33 cellular contexts compared by ENCODE assay signal in the genomic region with DNA sequence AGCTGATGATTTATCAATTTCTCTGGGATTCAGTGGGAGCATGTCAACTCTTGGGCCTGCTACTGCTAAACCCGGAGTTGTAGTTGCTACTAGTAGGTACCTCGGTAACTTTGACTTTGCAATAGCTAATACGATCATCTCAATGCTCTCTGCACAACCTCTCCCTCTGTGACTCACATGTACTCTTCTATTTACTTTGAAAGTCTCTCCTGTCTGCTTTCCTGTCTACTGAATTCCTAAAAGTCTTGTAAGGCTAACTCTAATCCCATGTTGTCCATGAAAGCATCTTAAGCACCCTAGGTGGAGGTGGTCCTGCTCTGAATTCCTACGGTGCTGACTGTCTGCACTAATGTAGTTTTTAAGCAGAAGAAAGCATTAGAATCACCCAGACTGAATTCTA. TPM values are rescaled to one million over a fixed set of nuclear protein-coding genes. Genes with fewer than 3 reads are reported as not detected.
"Had no signal": no experiment of that assay in that cellular context is flagged by ENCODE, and none has a peak within 500 bp of the region (broad histone marks: within the 10 kb centered on the region; RNA-seq: fewer than 3 reads in every experiment).

No MANE protein-coding gene starts in this region.

- H3K27ac ChIP-seq: ascending aorta, body of pancreas, cardiac muscle cell, SJCRH30, WERI-Rb-1 had no signal

- H3K27me3 Mint-ChIP-seq: activated naive CD8-positive, alpha-beta T cell treated with anti-CD3 and anti-CD28 coated beads for 36 hours had no signal

- H3K4me3 ChIP-seq: ascending aorta, body of pancreas, cardiac muscle cell, SJCRH30 had no signal

- H3K36me3 ChIP-seq: ascending aorta, cardiac muscle cell, SJCRH30, WERI-Rb-1 had no signal

- H3K27ac Mint-ChIP-seq: activated CD4-positive, alpha-beta memory T cell treated with anti-CD3 and anti-CD28 coated beads, Interleukin-2, amount 10 ng/mL, durations not matched to agents 7 days and 5 days; activated CD4-positive, alpha-beta T cell treated with anti-CD3 and anti-CD28 coated beads for 36 hours; activated naive CD4-positive, alpha-beta T cell treated with anti-CD3 and anti-CD28 coated beads for 36 hours; activated naive CD8-positive, alpha-beta T cell treated with anti-CD3 and anti-CD28 coated beads for 36 hours; activated T-helper 17 cell treated with anti-CD3 and anti-CD28 coated beads, Interleukin-2, amount 50 U/mL, for 72 hours had no signal

- H3K9ac ChIP-seq: SK-N-SH had no signal

- H3K4me1 Mint-ChIP-seq: activated CD4-positive, alpha-beta memory T cell treated with anti-CD3 and anti-CD28 coated beads, Interleukin-2, amount 10 ng/mL, durations not matched to agents 7 days and 5 days; activated CD4-positive, alpha-beta T cell treated with anti-CD3 and anti-CD28 coated beads for 36 hours; activated T-helper 17 cell treated with anti-CD3 and anti-CD28 coated beads, Interleukin-2, amount 50 U/mL, for 72 hours had no signal

- H3K4me3 Mint-ChIP-seq: activated CD4-positive, alpha-beta memory T cell treated with anti-CD3 and anti-CD28 coated beads, Interleukin-2, amount 10 ng/mL, durations not matched to agents 7 days and 5 days; activated CD4-positive, alpha-beta T cell treated with anti-CD3 and anti-CD28 coated beads for 36 hours; activated naive CD4-positive, alpha-beta T cell treated with anti-CD3 and anti-CD28 coated beads for 36 hours; activated naive CD8-positive, alpha-beta T cell treated with anti-CD3 and anti-CD28 coated beads for 36 hours; activated T-helper 17 cell treated with anti-CD3 and anti-CD28 coated beads, Interleukin-2, amount 50 U/mL, for 72 hours had no signal

- H3K9me3 Mint-ChIP-seq: activated naive CD4-positive, alpha-beta T cell treated with anti-CD3 and anti-CD28 coated beads for 36 hours; activated naive CD8-positive, alpha-beta T cell treated with anti-CD3 and anti-CD28 coated beads for 36 hours; activated T-helper 17 cell treated with anti-CD3 and anti-CD28 coated beads, Interleukin-2, amount 50 U/mL, for 72 hours had no signal

- H3K4me1 ChIP-seq: ascending aorta, body of pancreas, SJCRH30 had no signal

- H3K36me3 Mint-ChIP-seq: activated naive CD8-positive, alpha-beta T cell treated with anti-CD3 and anti-CD28 coated beads for 36 hours had no signal

- DNase-seq: activated CD4-positive, alpha-beta memory T cell treated with anti-CD3 and anti-CD28 coated beads, Interleukin-2, amount 10 ng/mL, durations not matched to agents 7 days and 5 days; activated CD4-positive, alpha-beta T cell treated with anti-CD3 and anti-CD28 coated beads for 36 hours; activated CD4-positive, alpha-beta T cell treated with anti-CD3 and anti-CD28 coated beads, Interleukin-2, amount 50 U/mL, for 1 hour; activated gamma-delta T cell; activated naive CD4-positive, alpha-beta T cell treated with anti-CD3 and anti-CD28 coated beads for 36 hours; activated naive CD8-positive, alpha-beta T cell treated with anti-CD3 and anti-CD28 coated beads for 36 hours; activated T-cell treated with anti-CD3 and anti-CD28 coated beads for 4 hours; activated T-cell treated with anti-CD3 and anti-CD28 coated beads, Interleukin-2, amount 50 U/mL, for 48 hours; amniotic stem cell; body of pancreas; Karpas-422; NCI-H1048; NCI-H1417; NCI-H1930; NCI-H2107; NCI-H2171 treated with DMSO at 0.1 percent for 48 hours; NCI-H226; NCI-H510A; NCI-H526 treated with DMSO at 0.1 percent for 48 hours; NCI-H82; Right ventricle myocardium superior; RPMI8226; SJCRH30; SK-N-SH; T-helper 1 cell; WERI-Rb-1 had no signal

- ATAC-seq: activated CD4-positive, alpha-beta T cell treated with anti-CD3 and anti-CD28 coated beads for 36 hours; activated T-helper 17 cell treated with anti-CD3 and anti-CD28 coated beads, Interleukin-2, amount 50 U/mL, for 72 hours; body of pancreas; Panc1 had no signal

- H3K9me3 ChIP-seq: ascending aorta, body of pancreas, SJCRH30, SK-N-SH had no signal

- H3K4me2 ChIP-seq: SK-N-SH had no signal

- H3K27me3 ChIP-seq: ascending aorta, body of pancreas, cardiac muscle cell, SJCRH30 had no signal

RNA-seq across cellular contexts. Expression of a gene that starts 29.3 kb away (rescaled TPM):
- total RNA-seq: activated CD4-positive, alpha-beta memory T cell treated with anti-CD3 and anti-CD28 coated beads, Interleukin-2, amount 10 ng/mL, durations not matched to agents 7 days and 5 days; activated CD4-positive, alpha-beta T cell treated with anti-CD3 and anti-CD28 coated beads for 36 hours; activated CD8-positive, alpha-beta memory T cell treated with anti-CD3 and anti-CD28 coated beads for 36 hours; activated naive CD4-positive, alpha-beta T cell treated with anti-CD3 and anti-CD28 coated beads for 36 hours; activated naive CD8-positive, alpha-beta T cell treated with anti-CD3 and anti-CD28 coated beads for 36 hours; activated T-helper 17 cell treated with anti-CD3 and anti-CD28 coated beads, Interleukin-2, amount 50 U/mL, for 72 hours; ascending aorta; body of pancreas; cardiac muscle cell; OCI-LY7; Right ventricle myocardium superior; SJCRH30; T-helper 2 cell treated with Interferon-gamma antibody and Interleukin-4, amounts not matched to agents 100 ng/mL and 5 ng/mL, for 36 hours had no signal
- polyA plus RNA-seq: SK-N-SH had no signal
